ENCODE assay signal across 8 cellular contexts in the genomic region with DNA sequence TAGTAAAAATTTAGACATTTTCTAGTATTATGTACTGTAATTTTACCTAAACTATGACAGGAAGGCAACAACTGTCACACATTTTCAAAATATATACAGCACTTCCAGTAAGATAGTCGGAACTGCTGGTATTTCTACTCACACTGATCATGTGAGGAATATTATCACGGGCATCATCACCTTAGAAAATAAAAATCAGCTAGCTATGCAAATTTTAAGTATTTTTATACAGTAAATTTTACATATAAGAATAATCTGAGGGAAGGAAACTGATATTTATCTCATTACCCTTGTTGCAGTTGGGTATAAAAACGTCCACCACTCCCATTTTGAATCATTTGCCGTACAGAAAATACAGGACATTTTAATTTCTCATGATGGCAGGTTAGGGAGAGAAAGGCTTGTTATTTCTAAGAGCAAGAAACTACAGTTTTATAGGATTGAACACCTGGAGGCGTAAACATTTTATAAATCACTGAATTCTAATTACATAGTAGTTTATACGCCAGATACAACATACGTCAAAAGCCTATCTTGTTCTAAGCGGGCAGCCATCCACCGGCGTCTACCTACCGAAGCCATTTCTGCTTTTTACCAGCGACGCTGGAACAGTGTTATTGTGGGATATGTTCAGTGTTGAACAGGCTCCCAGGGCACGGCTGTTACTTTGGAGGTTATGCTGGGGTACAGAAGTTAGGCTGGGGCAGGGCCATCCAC. TPM values are rescaled to one million over a fixed set of nuclear protein-coding genes. Genes with fewer than 3 reads are reported as not detected.
DNase-seq lines count a peak whose midpoint lies in the region; ATAC-seq lines count a peak whose summit lies in the region.

No MANE protein-coding gene starts in this region.

- no peak for ATAC-seq in stimulated activated effector memory CD8-positive, alpha-beta T cell treated with anti-CD3 and anti-CD28 coated beads, Interleukin-12 subunit alpha, Interleukin-12 subunit beta, amount 100 ng/mL, for 72 hours
- no peak for ATAC-seq in GM19324 (IDR thresholded peaks at IDR 0.05; ENCODE audit: low FRiP score, unreplicated experiment)

- H3K9me3 Mint-ChIP-seq in activated naive CD8-positive, alpha-beta T cell (ENCODE audit: low read depth), result no peaks in the 10 kb centered on the region
- no peaks in the 10 kb centered on the region for H3K9me3 Mint-ChIP-seq in stimulated activated effector memory CD8-positive, alpha-beta T cell treated with anti-CD3 and anti-CD28 coated beads, Interleukin-12 subunit alpha, Interleukin-12 subunit beta, amount 100 ng/mL, for 72 hours

- peak overlapping the region; percentile 95 for H3K4me3 Mint-ChIP-seq in activated naive CD8-positive, alpha-beta T cell
- peak overlapping the region; percentile 93 for H3K4me3 Mint-ChIP-seq in stimulated activated effector memory CD8-positive, alpha-beta T cell treated with anti-CD3 and anti-CD28 coated beads, Interleukin-12 subunit alpha, Interleukin-12 subunit beta, amount 100 ng/mL, for 72 hours

- H3K9ac ChIP-seq in iPS-20b (ENCODE audit: low read depth, low read length), result peak overlapping the region; percentile 95; the same call in 1 of the 2 replicates

- DNase-seq in NCI-H510A treated with DMSO at 0.1 percent for 48 hours (lab: John Stamatoyannopoulos, UW) (peak; percentile 69), NCI-H510A (lab: John Stamatoyannopoulos, UW) (no peak), MV-4-11 (lab: John Stamatoyannopoulos, UW) (peak; percentile 30), ureter (ENCODE audit: low spot score) (no peak)
- no peak for DNase-seq in stimulated activated effector memory CD8-positive, alpha-beta T cell treated with anti-CD3 and anti-CD28 coated beads, Interleukin-12 subunit alpha, Interleukin-12 subunit beta, amount 100 ng/mL, for 72 hours (ENCODE audit: low spot score in 2 of 2)

- H3K4me3 ChIP-seq in iPS-20b (ENCODE audit: low read length), result peak overlapping the region; percentile 86

- peaks cover 24% of the 10 kb centered on the region for H3K4me1 ChIP-seq in iPS-20b (ENCODE audit: insufficient read depth, low read length)

- H3K36me3 Mint-ChIP-seq in activated naive CD8-positive, alpha-beta T cell, result no peaks in the 10 kb centered on the region
- H3K36me3 Mint-ChIP-seq in stimulated activated effector memory CD8-positive, alpha-beta T cell treated with anti-CD3 and anti-CD28 coated beads, Interleukin-12 subunit alpha, Interleukin-12 subunit beta, amount 100 ng/mL, for 72 hours, result peaks cover 7% of the 10 kb centered on the region

- no peak overlapping the region for H3K27ac ChIP-seq in iPS-20b (ENCODE audit: low read length)

- no peaks in the 10 kb centered on the region for H3K9me3 ChIP-seq in iPS-20b (ENCODE audit: insufficient read depth, low read depth, low read length)

- H3K27me3 Mint-ChIP-seq in activated naive CD8-positive, alpha-beta T cell, result peaks cover 11% of the 10 kb centered on the region

- H3K27ac Mint-ChIP-seq in activated naive CD8-positive, alpha-beta T cell, result peak overlapping the region; percentile 73
- peak overlapping the region; percentile 97 for H3K27ac Mint-ChIP-seq in stimulated activated effector memory CD8-positive, alpha-beta T cell treated with anti-CD3 and anti-CD28 coated beads, Interleukin-12 subunit alpha, Interleukin-12 subunit beta, amount 100 ng/mL, for 72 hours

- no peaks in the 10 kb centered on the region for H3K36me3 ChIP-seq in iPS-20b (ENCODE audit: insufficient read depth, low read depth, low read length)

- H3K27me3 ChIP-seq in iPS-20b (ENCODE audit: insufficient read depth, low read length), result no peaks in the 10 kb centered on the region; the same call in 1 of the 2 replicates

- peaks cover 27% of the 10 kb centered on the region for H3K4me1 Mint-ChIP-seq in activated naive CD8-positive, alpha-beta T cell (ENCODE audit: low read depth)
- peaks cover 16% of the 10 kb centered on the region for H3K4me1 Mint-ChIP-seq in stimulated activated effector memory CD8-positive, alpha-beta T cell treated with anti-CD3 and anti-CD28 coated beads, Interleukin-12 subunit alpha, Interleukin-12 subunit beta, amount 100 ng/mL, for 72 hours

RNA-seq across cellular contexts. Expression of a gene that starts 0.7 kb away (rescaled TPM):
- 126 TPM for total RNA-seq in ureter

Comparison
In these comparisons a context has a peak if more than half of its experiments do, and no peak if none do; other contexts are left out.
1. DNase-seq: peak in NCI-H510A treated with DMSO at 0.1 percent for 48 hours (single experiment) and MV-4-11 (single experiment); none in NCI-H510A (single experiment), stimulated activated effector memory CD8-positive, alpha-beta T cell treated with anti-CD3 and anti-CD28 coated beads, Interleukin-12 subunit alpha, Interleukin-12 subunit beta, amount 100 ng/mL, for 72 hours (0 of 2) and ureter (single experiment).